ENCODE assay signal across 11 cellular contexts in genomic region chr17:42247734-42248133, GRCh38. TPM values are rescaled to one million over a fixed set of nuclear protein-coding genes. Genes with fewer than 3 reads are reported as not detected.
DNase-seq lines count a peak whose midpoint lies in the region; ATAC-seq and TF ChIP-seq lines count a peak whose summit lies in the region.
"Had no signal": no experiment of that assay in that cellular context is flagged by ENCODE, and none has a peak within 500 bp of the region (broad histone marks: within the 10 kb centered on the region; RNA-seq: fewer than 3 reads in every experiment).

No MANE protein-coding gene starts in this region.

- POLR2A ChIA-PET in activated CD4-positive, alpha-beta T cell treated with anti-CD3 and anti-CD28 coated beads for 36 hours (lab: Charles Lee) = interaction anchor here (0.6 to 3.2 kb wide), 6 partner anchors 21 to 64 kb away, joined by 4 to 53 read pairs (median 4); no protein-coding TSS in a partner anchor

- no peaks in the 10 kb centered on the region for H3K9me3 Mint-ChIP-seq in activated CD4-positive, alpha-beta T cell treated with anti-CD3 and anti-CD28 coated beads for 36 hours (ENCODE audit: low read depth)
- H3K9me3 Mint-ChIP-seq in type B pancreatic cell = no peaks in the 10 kb centered on the region

- peak overlapping the region; percentile 79 for H3K4me3 Mint-ChIP-seq in activated CD4-positive, alpha-beta T cell treated with anti-CD3 and anti-CD28 coated beads for 36 hours
- H3K4me3 Mint-ChIP-seq in type B pancreatic cell = no peak overlapping the region

- no peaks in the 10 kb centered on the region for H3K27me3 ChIP-seq in stomach smooth muscle (ENCODE audit: control insufficient read depth in 1 of 2, insufficient read depth in 2 of 2, low read length in 2 of 2)

- no peak overlapping the region for H3K9ac ChIP-seq in stomach smooth muscle (ENCODE audit: low read length in 2 of 2)

- peak overlapping the region; percentile 100 for H3K27ac Mint-ChIP-seq in activated CD4-positive, alpha-beta T cell treated with anti-CD3 and anti-CD28 coated beads for 36 hours
- H3K27ac Mint-ChIP-seq in type B pancreatic cell = no peak overlapping the region

- ATAC-seq in activated CD4-positive, alpha-beta T cell treated with anti-CD3 and anti-CD28 coated beads for 36 hours = no peak

- no peaks in the 10 kb centered on the region for H3K9me3 ChIP-seq in stomach smooth muscle (ENCODE audit: control insufficient read depth in 2 of 2, low read length in 2 of 2)

- TF ChIP-seq CTCF in foreskin fibroblast (IDR thresholded peaks at IDR 0.05; ENCODE audit: low read depth, low read length) (no peak), type B pancreatic cell (conservative IDR thresholded peaks at IDR 0.05) (no peak)

- no peak for DNase-seq in activated CD4-positive, alpha-beta T cell treated with anti-CD3 and anti-CD28 coated beads for 36 hours
- no peak for DNase-seq in activated CD4-positive, alpha-beta T cell treated with anti-CD3 and anti-CD28 coated beads, Interleukin-2, amount 50 U/mL, for 1 hour
- DNase-seq in T1000 (lab: John Stamatoyannopoulos, UW) (peak; percentile 4), foreskin fibroblast (peak; percentile 75 to 88), NCI-H748 treated with DMSO at 0.1 percent for 48 hours (lab: John Stamatoyannopoulos, UW) (no peak), type B pancreatic cell (ENCODE audit: extremely low spot score, unreplicated experiment) (no peak)
- no peak for DNase-seq in stimulated activated CD4-positive, alpha-beta T cell treated with anti-CD3 and anti-CD28 coated beads, Interleukin-1b, Interleukin-23, amount 100 ng/mL, for 48 hours
- DNase-seq: left cardiac atrium; NCI-H2081 treated with DMSO at 0.1 percent for 48 hours; stimulated activated CD8-positive, alpha-beta memory T cell treated with anti-CD3 and anti-CD28 coated beads, Interleukin-4, amount 100 ng/mL, for 48 hours had no signal

- H3K27ac ChIP-seq in stomach smooth muscle (ENCODE audit: low read length) = peak overlapping the region; percentile 79

- peaks cover 6% of the 10 kb centered on the region for H3K4me1 ChIP-seq in stomach smooth muscle (ENCODE audit: control insufficient read depth, insufficient read depth, low read length)

- H3K27me3 Mint-ChIP-seq in activated CD4-positive, alpha-beta T cell treated with anti-CD3 and anti-CD28 coated beads for 36 hours = no peaks in the 10 kb centered on the region
- no peaks in the 10 kb centered on the region for H3K27me3 Mint-ChIP-seq in type B pancreatic cell

- intact Hi-C loops in activated CD4-positive, alpha-beta T cell treated with anti-CD3 and anti-CD28 coated beads for 36 hours (cut with DNase I, micrococcal nuclease) = loop anchor here (1.0 kb wide), 3 partner anchors 41 to 142 kb away; partner anchors contain the start of gene STAT5A (in 2 of the 2)

- H3K4me1 Mint-ChIP-seq in activated CD4-positive, alpha-beta T cell treated with anti-CD3 and anti-CD28 coated beads for 36 hours = peaks cover 66% of the 10 kb centered on the region
- peaks cover 30% of the 10 kb centered on the region for H3K4me1 Mint-ChIP-seq in type B pancreatic cell (ENCODE audit: unreplicated experiment)

- CTCF ChIA-PET in activated CD4-positive, alpha-beta T cell treated with anti-CD3 and anti-CD28 coated beads for 36 hours (lab: Charles Lee) = interaction anchor here (0.7 to 11.6 kb wide), 8 partner anchors 17 to 321 kb away, joined by 3 to 84 read pairs (median 4); no protein-coding TSS in a partner anchor

- H3K36me3 Mint-ChIP-seq in activated CD4-positive, alpha-beta T cell treated with anti-CD3 and anti-CD28 coated beads for 36 hours (ENCODE audit: low read depth) = peaks cover 33% of the 10 kb centered on the region
- H3K36me3 Mint-ChIP-seq in type B pancreatic cell = no peaks in the 10 kb centered on the region

- H3K36me3 ChIP-seq in stomach smooth muscle (ENCODE audit: control insufficient read depth in 2 of 2, insufficient read depth in 2 of 2, low read length in 2 of 2) = no peaks in the 10 kb centered on the region

- H3K4me3 ChIP-seq in foreskin fibroblast (ENCODE audit: low read depth in 1 of 2, low read length in 2 of 2) (no peak overlapping the region), stomach smooth muscle (ENCODE audit: low read length in 2 of 2) (no peak overlapping the region)

RNA-seq across cellular contexts. Expression of gene STAT5B, which starts 28.5 kb away (rescaled TPM):
- total RNA-seq in activated CD4-positive, alpha-beta T cell treated with anti-CD3 and anti-CD28 coated beads for 36 hours = 100 to 1,000 TPM; 162 to 203 TPM
- total RNA-seq in type B pancreatic cell (ENCODE audit: low replicate concordance) = 22.0 and 42.3 TPM in 2 replicates

RNA-seq across cellular contexts. Expression of gene STAT5A, which starts 40.6 kb away (rescaled TPM):
- total RNA-seq in activated CD4-positive, alpha-beta T cell treated with anti-CD3 and anti-CD28 coated beads for 36 hours = 100 to 1,000 TPM; 178 to 203 TPM
- total RNA-seq in type B pancreatic cell (ENCODE audit: low replicate concordance) = 1.6 and 2.0 TPM in 2 replicates

RNA-seq across cellular contexts. Expression of gene GHDC, which starts 53.4 kb away (rescaled TPM):
- total RNA-seq in activated CD4-positive, alpha-beta T cell treated with anti-CD3 and anti-CD28 coated beads for 36 hours = 10 to 100 TPM; 11.3 to 15.5 TPM
- total RNA-seq in type B pancreatic cell (ENCODE audit: low replicate concordance) = 4.4 and 6.4 TPM in 2 replicates

Comparison
In these comparisons a context has a peak if more than half of its experiments do, and no peak if none do; other contexts are left out.
1. DNase-seq: peak in T1000 (single experiment) and foreskin fibroblast (2 of 2); none in activated CD4-positive, alpha-beta T cell treated with anti-CD3 and anti-CD28 coated beads for 36 hours (single experiment), activated CD4-positive, alpha-beta T cell treated with anti-CD3 and anti-CD28 coated beads, Interleukin-2, amount 50 U/mL, for 1 hour (single experiment), NCI-H748 treated with DMSO at 0.1 percent for 48 hours (single experiment), type B pancreatic cell (single experiment) and stimulated activated CD4-positive, alpha-beta T cell treated with anti-CD3 and anti-CD28 coated beads, Interleukin-1b, Interleukin-23, amount 100 ng/mL, for 48 hours (single experiment).
2. RNA of gene STAT5A, which starts 40.6 kb away (total RNA-seq): 178 to 203 TPM in activated CD4-positive, alpha-beta T cell treated with anti-CD3 and anti-CD28 coated beads for 36 hours; 1.6 to 2.0 TPM in type B pancreatic cell; every median in the first group is over 10 times any median in the second.